In genomic region chrX:113275769-113276168, GRCh38 we compare ENCODE assay signal across 26 cellular contexts.
"Had no signal": no experiment of that assay in that cellular context is flagged by ENCODE, and none has a peak within 500 bp of the region (broad histone marks: within the 10 kb centered on the region; RNA-seq: fewer than 3 reads in every experiment).

No MANE protein-coding gene starts in this region.

- H3K9me3 ChIP-seq: breast epithelium, colonic mucosa, heart right ventricle, left lung, pancreas, psoas muscle, right atrium auricular region, thyroid gland, upper lobe of right lung had no signal

- H3K4me3 ChIP-seq: breast epithelium, colonic mucosa, heart right ventricle, left lung, lung, pancreas, psoas muscle, right atrium auricular region, thyroid gland, upper lobe of right lung had no signal

- H3K27ac Mint-ChIP-seq: activated naive CD8-positive, alpha-beta T cell; activated T-helper 2 cell treated with anti-CD3 and anti-CD28 coated beads, Interferon-gamma antibody, Interleukin-2, Interleukin-4, amounts not matched to agents 10 μg/mL and 5 μg/mL and 100 μg/mL, durations not matched to agents 14 hours and 24 hours and 36 hours; immature natural killer cell; naive thymus-derived CD8-positive, alpha-beta T cell; T-helper 1 cell treated with Interleukin-12 subunit alpha and Interleukin-12 subunit beta and Interleukin-4 antibody, amounts not matched to agents 30 μg/mL and 1 μg/mL, for 36 hours had no signal

- H3K27me3 ChIP-seq: colonic mucosa, right atrium auricular region, thyroid gland, upper lobe of right lung had no signal

- DNase-seq: activated CD4-positive, alpha-beta T cell treated with anti-CD3 and anti-CD28 coated beads for 4 hours; activated CD4-positive, alpha-beta T cell treated with anti-CD3 and anti-CD28 coated beads, Interleukin-2, amount 50 U/mL, for 48 hours; activated CD4-positive, CD25-positive, alpha-beta regulatory T cell; activated CD8-positive, alpha-beta memory T cell treated with anti-CD3 and anti-CD28 coated beads, Interleukin-2, amount 50 U/mL, for 48 hours; activated naive CD4-positive, alpha-beta T cell; activated T-cell treated with anti-CD3 and anti-CD28 coated beads, Interleukin-2, amount 50 U/mL, for 4 hours; colonic mucosa; foreskin fibroblast; heart right ventricle; immature natural killer cell; left lung; naive thymus-derived CD8-positive, alpha-beta T cell; pancreas; psoas muscle; stimulated activated CD4-positive, alpha-beta T cell treated with anti-CD3 and anti-CD28 coated beads, Interleukin-4, amount 100 ng/mL, for 4 hours; stimulated activated naive CD8-positive, alpha-beta T cell treated with anti-CD3 and anti-CD28 coated beads, Interleukin-15, Interleukin-2, amounts not matched to agents 100 U/mL and 50 U/mL, for 24 hours; substantia nigra; thyroid gland; upper lobe of right lung had no signal

- H3K27ac ChIP-seq: breast epithelium, colonic mucosa, epithelial cell of prostate, heart right ventricle, left lung, pancreas, psoas muscle, right atrium auricular region, thyroid gland, upper lobe of right lung had no signal

- H3K27me3 Mint-ChIP-seq: activated naive CD8-positive, alpha-beta T cell; naive thymus-derived CD8-positive, alpha-beta T cell had no signal

- H3K9me3 Mint-ChIP-seq: activated T-cell treated with anti-CD3 and anti-CD28 coated beads, Interleukin-2, amount 50 U/mL, for 4 hours; T-helper 1 cell treated with Interleukin-12 subunit alpha and Interleukin-12 subunit beta and Interleukin-4 antibody, amounts not matched to agents 30 μg/mL and 1 μg/mL, for 36 hours had no signal

- ATAC-seq: activated T-cell treated with anti-CD3 and anti-CD28 coated beads, Interleukin-2, amount 50 U/mL, for 4 hours; heart right ventricle; left lung; naive thymus-derived CD8-positive, alpha-beta T cell; pancreas; psoas muscle; stimulated activated naive CD8-positive, alpha-beta T cell treated with anti-CD3 and anti-CD28 coated beads, Interleukin-15, Interleukin-2, amounts not matched to agents 100 U/mL and 50 U/mL, for 24 hours; upper lobe of right lung had no signal

- H3K4me1 ChIP-seq: breast epithelium, colonic mucosa, heart right ventricle, left lung, pancreas, psoas muscle, right atrium auricular region, thyroid gland, upper lobe of right lung had no signal

- H3K36me3 ChIP-seq: breast epithelium, colonic mucosa, heart right ventricle, left lung, pancreas, right atrium auricular region, thyroid gland, upper lobe of right lung had no signal

- H3K4me3 Mint-ChIP-seq: activated naive CD8-positive, alpha-beta T cell; activated T-cell treated with anti-CD3 and anti-CD28 coated beads, Interleukin-2, amount 50 U/mL, for 4 hours; immature natural killer cell; naive thymus-derived CD8-positive, alpha-beta T cell; T-helper 1 cell treated with Interleukin-12 subunit alpha and Interleukin-12 subunit beta and Interleukin-4 antibody, amounts not matched to agents 30 μg/mL and 1 μg/mL, for 36 hours had no signal

- H3K4me1 Mint-ChIP-seq: naive thymus-derived CD8-positive, alpha-beta T cell had no signal

- H3K36me3 Mint-ChIP-seq: activated naive CD8-positive, alpha-beta T cell; immature natural killer cell; naive thymus-derived CD8-positive, alpha-beta T cell had no signal
